ENCODE assay signal across 10 cellular contexts in the genomic region with DNA sequence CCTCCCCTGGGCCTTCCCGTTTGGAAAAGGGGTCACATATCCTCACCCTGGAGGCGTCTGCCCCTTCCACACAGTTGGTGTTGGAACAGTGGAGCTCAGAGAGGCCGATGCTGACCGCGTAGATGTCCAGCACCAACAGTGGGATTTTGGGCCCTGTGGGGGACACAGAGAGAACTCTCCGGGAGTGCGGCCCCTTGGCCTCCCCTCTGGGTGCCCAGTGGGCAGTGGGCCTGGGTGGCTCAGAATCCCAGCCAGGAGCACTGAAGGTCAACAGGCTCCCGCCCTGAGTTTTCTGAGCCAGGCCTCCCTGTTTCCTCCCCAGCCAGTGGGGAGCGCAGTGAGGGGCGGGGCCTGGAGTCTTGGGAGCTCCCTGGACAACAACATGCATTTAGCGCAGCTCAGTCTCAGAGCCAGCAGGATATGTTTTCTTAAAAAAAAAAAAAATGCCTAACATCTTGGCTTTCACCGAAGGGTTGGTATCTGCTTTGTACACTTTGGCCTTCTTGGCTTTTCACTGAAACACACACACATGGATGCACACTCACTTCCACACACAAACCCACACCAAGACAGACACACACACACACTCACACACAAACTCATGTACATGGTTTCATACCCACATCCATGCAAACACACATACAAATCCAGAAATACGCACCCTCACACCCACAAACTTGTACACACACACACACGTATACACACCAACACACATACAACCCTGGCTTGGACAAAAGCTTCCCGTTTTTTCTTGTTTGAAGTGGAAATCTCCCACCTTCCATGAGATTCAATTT. TPM values are rescaled to one million over a fixed set of nuclear protein-coding genes. Genes with fewer than 3 reads are reported as not detected.
DNase-seq lines count a peak whose midpoint lies in the region; ATAC-seq and TF ChIP-seq lines count a peak whose summit lies in the region.
"Had no signal": no experiment of that assay in that cellular context is flagged by ENCODE, and none has a peak within 500 bp of the region (broad histone marks: within the 10 kb centered on the region; RNA-seq: fewer than 3 reads in every experiment).

No MANE protein-coding gene starts in this region.

- H3K9me2 ChIP-seq in GM23248 (ENCODE audit: insufficient read depth): no peaks in the 10 kb centered on the region

- peak; percentile 81 for DNase-seq in GM23248
- peak; percentile 67 for DNase-seq in iris pigment epithelial cell (ENCODE audit: low read depth)
- DNase-seq in NCI-H1694 treated with DMSO at 0.1 percent for 48 hours (lab: John Stamatoyannopoulos, UW): no peak
- no peak for DNase-seq in activated T-cell treated with anti-CD3 and anti-CD28 coated beads, Interleukin-2, amount 50 U/mL, for 4 hours
- DNase-seq: NCI-H526; stimulated activated CD4-positive, alpha-beta T cell treated with anti-CD3 and anti-CD28 coated beads, Interleukin-2, amount 100 ng/mL, for 48 hours had no signal

- H3K4me3 ChIP-seq in GM23248 (peak overlapping the region; percentile 59), skeletal muscle tissue (ENCODE audit: low read length in 3 of 3) (peak overlapping the region in 2 of 3 donors; percentile 31 to 63)

- H3K27ac ChIP-seq in GM23248 (peak overlapping the region; percentile 59), skeletal muscle tissue (ENCODE audit: low read depth, low read length) (peak overlapping the region; percentile 80)

- peak overlapping the region; percentile 86 to 98 (median 93) for H3K27ac Mint-ChIP-seq in brain

- H3K27me3 ChIP-seq in GM23248 (replicated peaks; ENCODE audit: insufficient read depth) (no peaks in the 10 kb centered on the region), skeletal muscle tissue (ENCODE audit: control insufficient read depth in 3 of 3, insufficient read depth in 3 of 3, low read length in 3 of 3) (no peaks in the 10 kb centered on the region)

- H3K4me2 ChIP-seq in GM23248 (ENCODE audit: unreplicated experiment): peak overlapping the region; percentile 70

- 27 to 31% methylated on average over 15 of the region's 15 CpGs for WGBS in GM23248 (ENCODE audit: low coverage in 1 of 2, low lambda C conversion rate in 2 of 2, missing lambda C conversion rate in 2 of 2), 2 experiments

- H3K4me3 Mint-ChIP-seq in brain: peak overlapping the region; percentile 1 to 74 (median 17)
- no peak overlapping the region for H3K4me3 Mint-ChIP-seq in activated T-cell treated with anti-CD3 and anti-CD28 coated beads, Interleukin-2, amount 50 U/mL, for 4 hours

- H3K36me3 Mint-ChIP-seq in brain: no peaks in the 10 kb centered on the region
- H3K36me3 Mint-ChIP-seq in activated T-cell treated with anti-CD3 and anti-CD28 coated beads, Interleukin-2, amount 50 U/mL, for 4 hours (ENCODE audit: insufficient read depth): no peaks in the 10 kb centered on the region

- in situ Hi-C loops in GM23248 (cut with MboI): no loop called here

- ATAC-seq in HG03565 (IDR thresholded peaks at IDR 0.05; ENCODE audit: unreplicated experiment) (no peak), GM18498 (IDR thresholded peaks at IDR 0.05; ENCODE audit: unreplicated experiment) (no peak)
- no peak for ATAC-seq in activated T-cell treated with anti-CD3 and anti-CD28 coated beads, Interleukin-2, amount 50 U/mL, for 4 hours

- H3K4me1 ChIP-seq in GM23248 (ENCODE audit: insufficient read depth) (peaks cover 37% of the 10 kb centered on the region), skeletal muscle tissue (ENCODE audit: control insufficient read depth in 3 of 3, insufficient read depth in 3 of 3, low read length in 3 of 3) (peaks cover 40 to 51% (median 45%) of the 10 kb centered on the region in 3 donors)

- H4K20me1 ChIP-seq in GM23248 (ENCODE audit: insufficient read depth): no peaks in the 10 kb centered on the region

- H2AFZ ChIP-seq in GM23248: peak overlapping the region; percentile 67

- H3K9me3 ChIP-seq in GM23248 (ENCODE audit: low read depth): no peaks in the 10 kb centered on the region
- H3K9me3 ChIP-seq in skeletal muscle tissue (ENCODE audit: control insufficient read depth in 3 of 3, low read length in 3 of 3): no peaks in the 10 kb centered on the region

- H3K9ac ChIP-seq in GM23248: peak overlapping the region; percentile 67
- peak overlapping the region in 2 of 3 donors; percentile 0 to 45 for H3K9ac ChIP-seq in skeletal muscle tissue (ENCODE audit: low read depth in 1 of 3, low read length in 3 of 3)

- H3K27me3 Mint-ChIP-seq in brain: peaks cover 8% of the 10 kb centered on the region
- peaks cover 5% of the 10 kb centered on the region for H3K27me3 Mint-ChIP-seq in activated T-cell treated with anti-CD3 and anti-CD28 coated beads, Interleukin-2, amount 50 U/mL, for 4 hours (ENCODE audit: low read depth)

- TF ChIP-seq CTCF in brain (conservative IDR thresholded peaks at IDR 0.05): no peak

- H3F3A ChIP-seq in GM23248 (ENCODE audit: insufficient read depth): peaks cover 17% of the 10 kb centered on the region; the same call in 1 of the 2 replicates

- H3K79me2 ChIP-seq in GM23248 (ENCODE audit: insufficient read depth): peaks cover 4% of the 10 kb centered on the region; the same call in 1 of the 2 replicates

- no peaks in the 10 kb centered on the region for H3K36me3 ChIP-seq in GM23248 (ENCODE audit: low read depth)
- H3K36me3 ChIP-seq in skeletal muscle tissue (ENCODE audit: control insufficient read depth in 3 of 3, insufficient read depth in 3 of 3, low read length in 3 of 3): peaks cover 0 to 2% (median 0%) of the 10 kb centered on the region in 3 donors

- peaks cover 94% of the 10 kb centered on the region for H3K4me1 Mint-ChIP-seq in brain
- H3K4me1 Mint-ChIP-seq in activated T-cell treated with anti-CD3 and anti-CD28 coated beads, Interleukin-2, amount 50 U/mL, for 4 hours (ENCODE audit: low read depth): no peaks in the 10 kb centered on the region

- H3K9me3 Mint-ChIP-seq in brain: peaks cover 0 to 5% (median 0%) of the 10 kb centered on the region in 5 experiments
- H3K9me3 Mint-ChIP-seq in activated T-cell treated with anti-CD3 and anti-CD28 coated beads, Interleukin-2, amount 50 U/mL, for 4 hours: no peaks in the 10 kb centered on the region

RNA-seq across cellular contexts. Expression of a gene that starts 0.6 kb away (rescaled TPM):
- total RNA-seq in GM23248 (2014; rRNA removed; shearing (Covaris generic)): 110 and 127 TPM in 2 replicates
- 124 and 125 TPM in 2 replicates for polyA plus RNA-seq in GM23248 (2016; fragmentation: Nextera tagmentation; extraction: Ambion mirVana)
- 13.7 TPM for polyA plus RNA-seq in brain (ENCODE audit: insufficient read depth, low read depth, low replicate concordance)
- 85.6 TPM for total RNA-seq in skeletal muscle tissue
- under 1 TPM in 1 of 3 donors, not detected in 2; 0.26 TPM for total RNA-seq in activated T-cell treated with anti-CD3 and anti-CD28 coated beads, Interleukin-2, amount 50 U/mL, for 4 hours

RNA-seq across cellular contexts. Expression of a gene that starts 29.6 kb away (rescaled TPM):
- total RNA-seq in GM23248 (2014; rRNA removed; shearing (Covaris generic)): not detected in 2 replicates
- 0.22 TPM in 1 of 2 replicates, not detected in the other for polyA plus RNA-seq in GM23248 (2016; fragmentation: Nextera tagmentation; extraction: Ambion mirVana)
- polyA plus RNA-seq in brain (ENCODE audit: insufficient read depth, low read depth, low replicate concordance): 1.1 TPM
- 1.0 TPM for total RNA-seq in skeletal muscle tissue
- not detected for total RNA-seq in activated T-cell treated with anti-CD3 and anti-CD28 coated beads, Interleukin-2, amount 50 U/mL, for 4 hours

RNA-seq across cellular contexts. Expression of a gene that starts 42.6 kb away (rescaled TPM):
- total RNA-seq in GM23248 (2014; rRNA removed; shearing (Covaris generic)): not detected in 2 replicates
- polyA plus RNA-seq in GM23248 (2016; fragmentation: Nextera tagmentation; extraction: Ambion mirVana): 0.20 TPM in 1 of 2 replicates, not detected in the other
- 30.2 TPM for polyA plus RNA-seq in brain (ENCODE audit: insufficient read depth, low read depth, low replicate concordance)
- total RNA-seq in skeletal muscle tissue: 2.1 TPM
- total RNA-seq in activated T-cell treated with anti-CD3 and anti-CD28 coated beads, Interleukin-2, amount 50 U/mL, for 4 hours: not detected

Comparison
In these comparisons a context has a peak if more than half of its experiments do, and no peak if none do; other contexts are left out.
1. DNase-seq: peak in GM23248 (single experiment) and iris pigment epithelial cell (single experiment); none in NCI-H1694 treated with DMSO at 0.1 percent for 48 hours (single experiment) and activated T-cell treated with anti-CD3 and anti-CD28 coated beads, Interleukin-2, amount 50 U/mL, for 4 hours (single experiment).
2. RNA of a gene that starts 0.6 kb away (total RNA-seq): 110 to 127 TPM in GM23248 and 85.6 TPM in skeletal muscle tissue (single experiment); 0.26 TPM in activated T-cell treated with anti-CD3 and anti-CD28 coated beads, Interleukin-2, amount 50 U/mL, for 4 hours; every median in the first group is over 10 times any median in the second.